Comparison of ENCODE assay signal across 8 cellular contexts in genomic region chr9:89310486-89311345, GRCh38. TPM values are rescaled to one million over a fixed set of nuclear protein-coding genes. Genes with fewer than 3 reads are reported as not detected.
DNase-seq lines count a peak whose midpoint lies in the region; ATAC-seq, FAIRE-seq and TF ChIP-seq lines count a peak whose summit lies in the region.

TSS of gene CKS2 (plus strand) at chr9:89311195. CDS start at chr9:89311293, 98 bp downstream.

- ATAC-seq in GM18907 (IDR thresholded peaks at IDR 0.05; ENCODE audit: unreplicated experiment): peak; percentile 94
- ATAC-seq in HG03159 (IDR thresholded peaks at IDR 0.05; ENCODE audit: unreplicated experiment): peak; percentile 90

- H3K36me3 ChIP-seq in bronchial epithelial cell (ENCODE audit: control insufficient read depth, insufficient read depth, low read length): no peaks in the 10 kb centered on the region
- peaks cover 27% of the 10 kb centered on the region for H3K36me3 ChIP-seq in iPS-20b (ENCODE audit: insufficient read depth, low read depth, low read length)

- peak within 1 kb of the TSS; percentile 98 for H3K9ac ChIP-seq in iPS-20b (ENCODE audit: low read depth, low read length)

- CTCF ChIA-PET in AG04449 (lab: Yijun Ruan, JAX): interaction anchor here (0.8 to 0.9 kb wide), 2 partner anchors 8 to 9 kb away, joined by 3 read pairs; partner anchors contain the start of gene SECISBP2

- POLR2A ChIA-PET in AG04449 (lab: Yijun Ruan, JAX): no interaction called here

- H3K9me3 ChIP-seq in iPS-20b (ENCODE audit: insufficient read depth, low read depth, low read length): no peaks in the 10 kb centered on the region

- H3K4me1 ChIP-seq in iPS-20b (ENCODE audit: insufficient read depth, low read length): peaks cover 21% of the 10 kb centered on the region; the same call in 1 of the 2 replicates

- H3K27me3 ChIP-seq in bronchial epithelial cell (ENCODE audit: control insufficient read depth, insufficient read depth, low read length) (no peaks in the 10 kb centered on the region), iPS-20b (ENCODE audit: insufficient read depth, low read length) (no peaks in the 10 kb centered on the region)

- H3K27ac ChIP-seq in iPS-20b (ENCODE audit: low read length) (peak within 1 kb of the TSS; percentile 83), skin epidermis (peak within 1 kb of the TSS; percentile 89 to 100 (median 99))

- peak; percentile 1 for TF ChIP-seq CTCF in AG04449 (IDR thresholded peaks at IDR 0.05; ENCODE audit: insufficient read depth, low read length, missing control alignments)
- TF ChIP-seq CTCF in WI38 (IDR thresholded peaks at IDR 0.05; ENCODE audit: low read depth, low read length): no peak
- TF ChIP-seq CTCF in bronchial epithelial cell (IDR thresholded peaks at IDR 0.05; ENCODE audit: insufficient read depth, low read length, severe bottlenecking): no peak

- H3K4me3 ChIP-seq in AG04449 (ENCODE audit: low read depth, low read length): peak within 1 kb of the TSS; percentile 76
- peak within 1 kb of the TSS; percentile 89 for H3K4me3 ChIP-seq in WI38 (ENCODE audit: low read depth, low read length)
- H3K4me3 ChIP-seq in bronchial epithelial cell (ENCODE audit: low read depth, low read length): peak within 1 kb of the TSS; percentile 71
- H3K4me3 ChIP-seq in iPS-20b (ENCODE audit: low read length): peak within 1 kb of the TSS; percentile 96
- H3K4me3 ChIP-seq in skin epidermis: peak within 1 kb of the TSS; percentile 71 to 94 (median 77)

- DNase-seq in AG04449 (ENCODE audit: low read depth, low spot score): peak; percentile 99
- peak; percentile 94 for DNase-seq in NCI-H2227 treated with DMSO at 0.1 percent for 48 hours (lab: John Stamatoyannopoulos, UW)
- DNase-seq in bronchial epithelial cell (ENCODE audit: low read depth): peak; percentile 100

- FAIRE-seq in bronchial epithelial cell (lab: Jason Lieb, UNC): peak; percentile 47

RNA-seq across cellular contexts. Expression of gene CKS2, which starts in this region (rescaled TPM):
- total RNA-seq in bronchial epithelial cell: 16.3 and 16.6 TPM in 2 replicates

Comparison
In these comparisons a context has a peak if more than half of its experiments do, and no peak if none do; other contexts are left out.
1. Peak in every context shown above with its lines: DNase-seq, ATAC-seq, H3K4me3 ChIP-seq and H3K27ac ChIP-seq.